1 cellular context compared by ENCODE assay signal in the genomic region with DNA sequence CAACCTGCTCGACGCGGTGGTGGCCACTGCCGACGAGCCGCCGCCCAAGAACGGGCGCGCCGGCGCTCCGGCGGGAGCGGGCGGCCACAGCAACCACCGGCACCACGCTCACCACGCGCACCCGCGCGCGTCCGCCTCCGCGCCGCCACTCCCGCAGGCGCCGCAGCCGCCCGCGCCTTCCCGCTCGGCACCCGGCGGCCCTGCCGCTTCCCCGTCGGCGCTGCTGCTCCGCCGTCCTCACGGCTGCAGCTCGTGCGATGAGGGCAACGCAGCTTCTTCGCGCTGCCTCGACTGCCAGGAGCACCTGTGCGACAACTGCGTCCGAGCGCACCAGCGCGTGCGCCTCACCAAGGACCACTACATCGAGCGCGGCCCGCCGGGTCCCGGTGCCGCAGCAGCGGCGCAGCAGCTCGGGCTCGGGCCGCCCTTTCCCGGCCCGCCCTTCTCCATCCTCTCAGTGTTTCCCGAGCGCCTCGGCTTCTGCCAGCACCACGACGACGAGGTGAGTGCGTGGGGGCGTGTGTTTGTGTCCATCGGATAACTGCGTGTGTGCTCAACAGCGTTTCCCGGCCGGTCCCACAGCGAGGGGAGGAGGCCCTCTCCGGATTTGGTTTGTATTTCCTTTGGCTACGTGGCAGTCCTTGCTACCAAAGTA.
TF ChIP-seq lines count a peak whose summit lies in the region.

No MANE protein-coding gene starts in this region.

TF ChIP-seq in H1, 55 proteins besides CTCF, POLR2A, EP300 and RAD21:
- no peak for TF ChIP-seq KDM1A (IDR thresholded peaks at IDR 0.05; ENCODE audit: borderline replicate concordance, low read length)
- peak; percentile 26 for TF ChIP-seq TAF7 (optimal IDR thresholded peaks at IDR 0.05; ENCODE audit: borderline replicate concordance, low read depth, low read length)
- no peak for TF ChIP-seq GABPA (IDR thresholded peaks at IDR 0.05; ENCODE audit: borderline replicate concordance, insufficient read depth, low read length)
- TF ChIP-seq POLR2AphosphoS5 (IDR thresholded peaks at IDR 0.05; ENCODE audit: low read depth, low read length), result peak; percentile 79; the same call in 1 of the 2 replicates
- TF ChIP-seq SP4 (IDR thresholded peaks at IDR 0.05; ENCODE audit: low read length), result no peak
- no peak for TF ChIP-seq BCL11A (IDR thresholded peaks at IDR 0.05; ENCODE audit: low read depth in 2 of 2, low read length in 2 of 2)
- no peak for TF ChIP-seq TCF12 (IDR thresholded peaks at IDR 0.05; ENCODE audit: low read depth, low read length)
- TF ChIP-seq EGR1 (IDR thresholded peaks at IDR 0.05; ENCODE audit: borderline replicate concordance, low read depth, low read length), result no peak
- TF ChIP-seq, protein P1, sequence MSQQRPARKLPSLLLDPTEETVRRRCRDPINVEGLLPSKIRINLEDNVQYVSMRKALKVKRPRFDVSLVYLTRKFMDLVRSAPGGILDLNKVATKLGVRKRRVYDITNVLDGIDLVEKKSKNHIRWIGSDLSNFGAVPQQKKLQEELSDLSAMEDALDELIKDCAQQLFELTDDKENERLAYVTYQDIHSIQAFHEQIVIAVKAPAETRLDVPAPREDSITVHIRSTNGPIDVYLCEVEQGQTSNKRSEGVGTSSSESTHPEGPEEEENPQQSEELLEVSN (IDR thresholded peaks at IDR 0.05), result no peak
- TF ChIP-seq, protein P2, sequence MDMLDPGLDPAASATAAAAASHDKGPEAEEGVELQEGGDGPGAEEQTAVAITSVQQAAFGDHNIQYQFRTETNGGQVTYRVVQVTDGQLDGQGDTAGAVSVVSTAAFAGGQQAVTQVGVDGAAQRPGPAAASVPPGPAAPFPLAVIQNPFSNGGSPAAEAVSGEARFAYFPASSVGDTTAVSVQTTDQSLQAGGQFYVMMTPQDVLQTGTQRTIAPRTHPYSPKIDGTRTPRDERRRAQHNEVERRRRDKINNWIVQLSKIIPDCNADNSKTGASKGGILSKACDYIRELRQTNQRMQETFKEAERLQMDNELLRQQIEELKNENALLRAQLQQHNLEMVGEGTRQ (IDR thresholded peaks at IDR 0.05; ENCODE audit: low read length), result no peak
- no peak for TF ChIP-seq ZNF274 (IDR thresholded peaks at IDR 0.05; ENCODE audit: borderline replicate concordance, extremely low read depth, low read length)
- no peak for TF ChIP-seq SAP30 (IDR thresholded peaks at IDR 0.05; ENCODE audit: insufficient read depth, insufficient replicate concordance, low read length)
- TF ChIP-seq HDAC2 (IDR thresholded peaks at IDR 0.05; ENCODE audit: borderline replicate concordance in 1 of 2, low read depth in 2 of 2, low read length in 2 of 2), result no peak
- TF ChIP-seq BRCA1 (IDR thresholded peaks at IDR 0.05; ENCODE audit: low read depth, low read length), result no peak
- TF ChIP-seq GTF2F1 (IDR thresholded peaks at IDR 0.05; ENCODE audit: borderline replicate concordance, low read depth, low read length), result no peak
- peak in 1 of 2 experiments; percentile 40; a peak in 1 of 4 replicates for TF ChIP-seq SIN3A (conservative IDR thresholded peaks at IDR 0.05 in 1 of 2, IDR thresholded peaks at IDR 0.05 in 1 of 2; ENCODE audit: low read depth in 1 of 2, low read length in 2 of 2)
- TF ChIP-seq FOSL1 (IDR thresholded peaks at IDR 0.05; ENCODE audit: insufficient read depth, low read depth, low read length), result no peak
- TF ChIP-seq RBBP5 (IDR thresholded peaks at IDR 0.05; ENCODE audit: borderline replicate concordance, low read depth, low read length), result peak; percentile 85; the same call in 1 of the 2 replicates
- no peak for TF ChIP-seq SRF (IDR thresholded peaks at IDR 0.05; ENCODE audit: low read depth, low read length)
TF ChIP-seq in H1: peak in this region for 4.
